1 cellular context compared by ENCODE assay signal in genomic region chr7:148882192-148882591, GRCh38.
TF ChIP-seq lines count a peak whose summit lies in the region.

No MANE protein-coding gene starts in this region.

TF ChIP-seq in endothelial cell of umbilical vein, 7 proteins besides CTCF, POLR2A, EP300 and RAD21 (continued from another document):
- TF ChIP-seq JUN (IDR thresholded peaks at IDR 0.05; ENCODE audit: borderline replicate concordance, insufficient read depth, insufficient read length, low read depth) (no peak), EZH2 (IDR thresholded peaks at IDR 0.05; ENCODE audit: borderline replicate concordance, low read depth, low read length, severe bottlenecking) (no peak)
